ENCODE assay signal across 8 cellular contexts in the genomic region with DNA sequence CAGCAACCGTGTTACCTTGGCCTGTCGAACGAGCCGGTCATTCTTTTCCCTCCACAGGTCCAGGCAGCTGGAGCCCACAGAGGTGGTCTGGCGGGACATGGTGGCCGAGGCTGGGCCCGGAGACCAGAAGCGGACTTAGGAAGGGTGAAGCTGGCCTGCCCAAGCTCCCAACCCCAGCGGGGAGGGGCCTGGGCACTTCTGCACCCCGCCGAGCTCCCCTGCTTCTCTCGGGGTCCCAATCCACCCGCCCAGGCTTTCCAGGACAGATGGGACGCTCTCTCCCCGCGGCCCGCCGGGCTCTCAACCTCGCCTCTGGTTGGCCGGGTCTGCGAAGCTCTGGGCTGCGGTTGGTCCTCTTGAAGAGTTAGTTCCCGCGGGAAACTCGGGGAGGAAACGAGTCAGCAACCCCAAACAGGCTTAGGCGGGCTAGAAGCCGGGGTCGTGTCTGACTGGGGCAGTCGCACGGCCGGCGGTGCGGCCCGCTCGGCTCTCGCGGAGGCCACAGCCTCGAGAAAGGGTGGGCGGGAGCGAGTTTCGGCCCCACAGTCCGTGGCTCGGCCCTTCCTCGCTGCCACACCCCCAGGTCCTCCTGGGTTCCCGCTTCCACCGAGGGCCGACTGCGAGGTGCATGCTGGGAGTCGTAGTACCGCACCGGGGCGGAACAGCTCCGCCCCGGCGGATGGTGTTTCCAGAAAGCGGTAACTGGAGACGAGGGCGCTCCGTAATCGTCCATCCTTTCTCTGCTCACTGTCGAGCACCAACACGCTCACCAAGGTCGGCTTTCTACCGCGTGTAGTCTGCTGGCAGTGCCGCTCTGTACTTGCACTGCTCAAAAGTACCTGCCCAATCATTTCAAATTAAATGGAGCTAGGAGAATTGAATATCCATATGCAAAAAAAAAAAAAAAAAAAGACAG. TPM values are rescaled to one million over a fixed set of nuclear protein-coding genes. Genes with fewer than 3 reads are reported as not detected.
A peak's percentile ranks its signal among the peaks of the same experiment; 100 is the strongest.
DNase-seq lines count a peak whose midpoint lies in the region; ATAC-seq and TF ChIP-seq lines count a peak whose summit lies in the region.

A gene (minus strand): TSS at position 517 of the 916 bp plus-strand sequence. CDS start 418 bp downstream, at position 99.

- H3K9me3 ChIP-seq in PC-9 (ENCODE audit: insufficient read depth, low read depth) = no peaks in the 10 kb centered on the region
- H3K9me3 ChIP-seq in muscle layer of colon (ENCODE audit: low read length) = no peaks in the 10 kb centered on the region

- H3K27me3 Mint-ChIP-seq in IgD-negative memory B cell = no peaks in the 10 kb centered on the region
- H3K27me3 Mint-ChIP-seq in activated T-cell treated with anti-CD3 and anti-CD28 coated beads, Interleukin-2, amount 50 U/mL, for 24 hours = no peaks in the 10 kb centered on the region

- CTCF ChIA-PET in PC-9 (lab: Charles Lee) = interaction anchor here (0.6 to 1.0 kb wide), 2 partner anchors 17 to 398 kb away, joined by 3 to 5 read pairs; a partner anchor contains a TSS

- H3K27me3 ChIP-seq in PC-9 (ENCODE audit: insufficient read depth, low read depth) (no peaks in the 10 kb centered on the region), muscle layer of colon (ENCODE audit: control insufficient read depth in 1 of 2, insufficient read depth in 2 of 2, low read length in 2 of 2) (no peaks in the 10 kb centered on the region)

- no peak for TF ChIP-seq CTCF in PC-9 (conservative IDR thresholded peaks at IDR 0.05)

- intact Hi-C loops in PC-9 (cut with micrococcal nuclease; ENCODE audit: unreplicated experiment) = no loop called here

- H4K20me1 ChIP-seq in PC-9 (ENCODE audit: insufficient read depth) = no peaks in the 10 kb centered on the region

- H3F3A ChIP-seq in PC-9 (ENCODE audit: insufficient read depth, low read depth) = peaks cover 15% of the 10 kb centered on the region; the same call in 1 of the 2 replicates

- peak within 1 kb of the TSS; percentile 58 for H3K9ac ChIP-seq in muscle layer of colon (ENCODE audit: low read length)

- no peaks in the 10 kb centered on the region for H3K9me2 ChIP-seq in PC-9 (ENCODE audit: insufficient read depth)

- peak; percentile 83 for ATAC-seq in GM21528 (IDR thresholded peaks at IDR 0.05; ENCODE audit: low FRiP score, unreplicated experiment)
- peak; percentile 94 for ATAC-seq in esophagus mucosa

- peak within 1 kb of the TSS; percentile 88 to 98 (median 95) for H3K4me3 Mint-ChIP-seq in IgD-negative memory B cell
- H3K4me3 Mint-ChIP-seq in activated T-cell treated with anti-CD3 and anti-CD28 coated beads, Interleukin-2, amount 50 U/mL, for 24 hours = peak within 1 kb of the TSS; percentile 89

- H3K4me1 ChIP-seq in PC-9 (replicated peaks; ENCODE audit: insufficient read depth) (no peaks in the 10 kb centered on the region), muscle layer of colon (ENCODE audit: insufficient read depth, low read length) (peaks cover 19% of the 10 kb centered on the region)

- no TSS peak for BruUV-seq in PC-9 (replicated peaks; lab: Mats Ljungman, UMichigan)

- H3K27ac Mint-ChIP-seq in IgD-negative memory B cell = peak within 1 kb of the TSS; percentile 50 to 96 (median 74)
- peak within 1 kb of the TSS; percentile 96 for H3K27ac Mint-ChIP-seq in activated T-cell treated with anti-CD3 and anti-CD28 coated beads, Interleukin-2, amount 50 U/mL, for 24 hours

- H3K9me3 Mint-ChIP-seq in IgD-negative memory B cell = no peaks in the 10 kb centered on the region
- no peaks in the 10 kb centered on the region for H3K9me3 Mint-ChIP-seq in activated T-cell treated with anti-CD3 and anti-CD28 coated beads, Interleukin-2, amount 50 U/mL, for 24 hours

- POLR2A ChIA-PET in PC-9 (lab: Charles Lee; ENCODE audit: unreplicated experiment) = interaction anchor here (0.5 to 0.7 kb wide), 5 partner anchors 13 to 64 kb away, joined by 3 to 4 read pairs (median 3); a partner anchor contains a TSS

- H3K27ac ChIP-seq in PC-9 (peak within 1 kb of the TSS; percentile 62), muscle layer of colon (ENCODE audit: low read depth, low read length) (peak within 1 kb of the TSS; percentile 20)

- peak within 1 kb of the TSS; percentile 76 for H2AFZ ChIP-seq in PC-9

- H3K79me2 ChIP-seq in PC-9 (ENCODE audit: low read depth) = peaks cover 18% of the 10 kb centered on the region

- peak within 1 kb of the TSS; percentile 90 for H3K4me2 ChIP-seq in PC-9

- H3K36me3 ChIP-seq in PC-9 (ENCODE audit: low read depth) (no peaks in the 10 kb centered on the region), muscle layer of colon (ENCODE audit: insufficient read depth, low read length) (peaks cover 19% of the 10 kb centered on the region)

- H3K4me3 ChIP-seq in PC-9 = peak within 1 kb of the TSS; percentile 84
- H3K4me3 ChIP-seq in muscle layer of colon (ENCODE audit: low read depth in 1 of 2, low read length in 2 of 2) = peak within 1 kb of the TSS; percentile 70 to 72

- peaks cover 11 to 20% (median 14%) of the 10 kb centered on the region in 3 donors for H3K4me1 Mint-ChIP-seq in IgD-negative memory B cell
- H3K4me1 Mint-ChIP-seq in activated T-cell treated with anti-CD3 and anti-CD28 coated beads, Interleukin-2, amount 50 U/mL, for 24 hours (ENCODE audit: low read depth) = peaks cover 23% of the 10 kb centered on the region

- H3K36me3 Mint-ChIP-seq in IgD-negative memory B cell = peaks cover 6% of the 10 kb centered on the region
- peaks cover 54% of the 10 kb centered on the region for H3K36me3 Mint-ChIP-seq in activated T-cell treated with anti-CD3 and anti-CD28 coated beads, Interleukin-2, amount 50 U/mL, for 24 hours (ENCODE audit: low read depth)

- DNase-seq in DMS114 treated with DMSO at 0.1 percent for 48 hours (lab: John Stamatoyannopoulos, UW; ENCODE audit: unreplicated experiment) (peak; percentile 79), PC-9 (peak; percentile 77 to 80)
- peak; percentile 90 for DNase-seq in activated T-cell treated with anti-CD3 and anti-CD28 coated beads, Interleukin-2, amount 50 U/mL, for 24 hours
- DNase-seq in stimulated activated CD8-positive, alpha-beta memory T cell treated with anti-CD3 and anti-CD28 coated beads, Interleukin-7, amount 100 ng/mL, for 24 hours (ENCODE audit: low read depth) = peak; percentile 69

RNA-seq across cellular contexts. Expression of the gene that starts here (rescaled TPM):
- polyA plus RNA-seq in IgD-negative memory B cell = 15.9 TPM
- total RNA-seq in PC-9 (2021) (45.3 and 48.7 TPM in 2 replicates), esophagus mucosa (22.0 TPM)

Comparison
In these comparisons a context has a peak if more than half of its experiments do, and no peak if none do; other contexts are left out.
1. Peak in every context shown above with its lines: DNase-seq, ATAC-seq, H3K4me3 ChIP-seq and H3K27ac ChIP-seq.